ENCODE assay signal across 22 cellular contexts in genomic region chr22:44764974-44765373, GRCh38. TPM values are rescaled to one million over a fixed set of nuclear protein-coding genes. Genes with fewer than 3 reads are reported as not detected.
DNase-seq lines count a peak whose midpoint lies in the region; ATAC-seq, FAIRE-seq and TF ChIP-seq lines count a peak whose summit lies in the region.
"Had no signal": no experiment of that assay in that cellular context is flagged by ENCODE, and none has a peak within 500 bp of the region (broad histone marks: within the 10 kb centered on the region; RNA-seq: fewer than 3 reads in every experiment).

No MANE protein-coding gene starts in this region.

- H3K9me3 ChIP-seq in breast epithelium = peaks cover 0 to under 1% of the 10 kb centered on the region in 2 donors
- no peaks in the 10 kb centered on the region for H3K9me3 ChIP-seq in iPS-15b (ENCODE audit: control insufficient read depth, insufficient read depth, low read length)
- no peaks in the 10 kb centered on the region for H3K9me3 ChIP-seq in neuronal stem cell (replicated peaks in 1 of 2; ENCODE audit: control insufficient read depth in 2 of 2, insufficient read depth in 1 of 2, low read depth in 1 of 2, low read length in 2 of 2)
- H3K9me3 ChIP-seq: SJCRH30 had no signal

- TF ChIP-seq CTCF in breast epithelium (IDR thresholded peaks at IDR 0.05) (no peak), MCF 10A (IDR thresholded peaks at IDR 0.05; ENCODE audit: unreplicated experiment) (no peak), type B pancreatic cell (conservative IDR thresholded peaks at IDR 0.05) (no peak)

- CTCF ChIA-PET in MCF 10A (lab: Yijun Ruan, JAX) = no interaction called here

- H4K8ac ChIP-seq in neuronal stem cell (ENCODE audit: low read depth, low read length) = no peak overlapping the region

- no peak overlapping the region for H2BK12ac ChIP-seq in neuronal stem cell (ENCODE audit: low read length)

- no peak overlapping the region for H3K4me3 Mint-ChIP-seq in MCF 10A (ENCODE audit: unreplicated experiment)
- H3K4me3 Mint-ChIP-seq in type B pancreatic cell = no peak overlapping the region
- H3K4me3 Mint-ChIP-seq: CD4-positive, CD25-positive, alpha-beta regulatory T cell had no signal

- no peaks in the 10 kb centered on the region for H3K79me1 ChIP-seq in neuronal stem cell (ENCODE audit: low read depth, low read length)

- BruUV-seq in MCF 10A (replicated peaks; lab: Mats Ljungman, UMichigan) = no TSS peak

- H3K36me3 ChIP-seq in breast epithelium (no peaks in the 10 kb centered on the region), iPS-15b (ENCODE audit: control insufficient read depth, insufficient read depth, low read length) (peaks cover 6% of the 10 kb centered on the region), neuronal stem cell (replicated peaks in 1 of 2; ENCODE audit: control insufficient read depth in 2 of 2, insufficient read depth in 2 of 2, low read length in 2 of 2) (no peaks in the 10 kb centered on the region)
- H3K36me3 ChIP-seq: SJCRH30 had no signal

- H4K91ac ChIP-seq in neuronal stem cell (ENCODE audit: low read depth, low read length, poor library complexity) = no peak overlapping the region

- H3K4ac ChIP-seq in neuronal stem cell (ENCODE audit: low read length) = no peak overlapping the region

- H2BK15ac ChIP-seq in neuronal stem cell (ENCODE audit: low read length) = no peak overlapping the region

- H3K14ac ChIP-seq in neuronal stem cell (ENCODE audit: low read length) = peak overlapping the region; percentile 72

- H2AK5ac ChIP-seq in neuronal stem cell (ENCODE audit: low read depth, low read length) = no peak overlapping the region

- H3K4me3 ChIP-seq in breast epithelium (no peak overlapping the region), iPS-15b (ENCODE audit: low read depth, low read length) (no peak overlapping the region), neuronal stem cell (ENCODE audit: low read length in 2 of 2) (no peak overlapping the region)
- H3K4me3 ChIP-seq: K562, PC-9, SJCRH30 had no signal

- peak overlapping the region; percentile 40 to 60 for H3K27ac ChIP-seq in breast epithelium
- no peak overlapping the region for H3K27ac ChIP-seq in neuronal stem cell (replicated peaks; ENCODE audit: low read length)
- H3K27ac ChIP-seq: 22Rv1, PC-9, SJCRH30 had no signal

- FAIRE-seq in frontal cortex (lab: Jason Lieb, UNC) = no peak
- FAIRE-seq: G401.6, K562 had no signal

- no peak overlapping the region for H2BK120ac ChIP-seq in neuronal stem cell (ENCODE audit: low read depth, low read length)

- H3K4me1 ChIP-seq in breast epithelium = peaks cover 6 to 7% of the 10 kb centered on the region in 2 donors
- peaks cover 4% of the 10 kb centered on the region for H3K4me1 ChIP-seq in iPS-15b (ENCODE audit: control insufficient read depth, insufficient read depth, low read length)
- peaks cover 0 to 3% of the 10 kb centered on the region in 2 donors for H3K4me1 ChIP-seq in neuronal stem cell (ENCODE audit: control insufficient read depth in 2 of 2, insufficient read depth in 1 of 2, low read depth in 1 of 2, low read length in 2 of 2)

- no peak for ATAC-seq in HG03108 (IDR thresholded peaks at IDR 0.05; ENCODE audit: unreplicated experiment)
- ATAC-seq: K562 had no signal

- H3K4me2 ChIP-seq in neuronal stem cell (ENCODE audit: insufficient read depth, low read length, poor library complexity, severe bottlenecking) = no peak overlapping the region
- H3K4me2 ChIP-seq: PC-9 had no signal

- H3K27me3 ChIP-seq in breast epithelium (no peaks in the 10 kb centered on the region), iPS-15b (ENCODE audit: control insufficient read depth, insufficient read depth, low read length) (no peaks in the 10 kb centered on the region), neuronal stem cell (ENCODE audit: control insufficient read depth in 3 of 3, insufficient read depth in 3 of 3, low read depth in 1 of 3, low read length in 3 of 3) (peaks cover 0 to 28% (median 0%) of the 10 kb centered on the region in 3 experiments)

- no peak overlapping the region for H2BK5ac ChIP-seq in neuronal stem cell (ENCODE audit: low read length)

- no peak overlapping the region for H3K23ac ChIP-seq in neuronal stem cell (ENCODE audit: low read depth, low read length, poor library complexity)

- no peaks in the 10 kb centered on the region for H3K4me1 Mint-ChIP-seq in MCF 10A (ENCODE audit: insufficient read depth, unreplicated experiment)
- peaks cover 13% of the 10 kb centered on the region for H3K4me1 Mint-ChIP-seq in type B pancreatic cell (ENCODE audit: unreplicated experiment)
- H3K4me1 Mint-ChIP-seq: CD4-positive, CD25-positive, alpha-beta regulatory T cell had no signal

- no CpG with 5 or more reads among the region's 4 CpGs for WGBS in neuronal stem cell (ENCODE audit: extremely low coverage in 2 of 2, insufficient read length in 2 of 2, insufficient replicate concordance in 1 of 2), 2 donors

- H3K9ac ChIP-seq in iPS-15b (ENCODE audit: low read depth, low read length) (peak overlapping the region; percentile 47), neuronal stem cell (ENCODE audit: low read depth, low read length, poor library complexity) (no peak overlapping the region)

- intact Hi-C loops in breast epithelium (cut with DNase I; ENCODE audit: low total_unique reads) = no loop called here
- intact Hi-C loops in MCF 10A (cut with micrococcal nuclease) = no loop called here

- H3K36me3 Mint-ChIP-seq in MCF 10A (ENCODE audit: insufficient read depth, unreplicated experiment) (no peaks in the 10 kb centered on the region), type B pancreatic cell (peaks cover 3% of the 10 kb centered on the region)
- H3K36me3 Mint-ChIP-seq: CD4-positive, CD25-positive, alpha-beta regulatory T cell had no signal

- POLR2A ChIA-PET in MCF 10A (lab: Yijun Ruan, JAX) = no interaction called here

- peak overlapping the region; percentile 17 for H2AFZ ChIP-seq in neuronal stem cell (ENCODE audit: low read length)
- H2AFZ ChIP-seq: PC-9 had no signal

- H3K18ac ChIP-seq in neuronal stem cell (ENCODE audit: low read length) = peak overlapping the region; percentile 74

- H3K27ac Mint-ChIP-seq in MCF 10A (ENCODE audit: low read depth, unreplicated experiment) (no peak overlapping the region), type B pancreatic cell (no peak overlapping the region)
- H3K27ac Mint-ChIP-seq: CD4-positive, CD25-positive, alpha-beta regulatory T cell had no signal

- H3K9me3 Mint-ChIP-seq in MCF 10A (ENCODE audit: unreplicated experiment) = no peaks in the 10 kb centered on the region
- H3K9me3 Mint-ChIP-seq in type B pancreatic cell = no peaks in the 10 kb centered on the region

- H3K27me3 Mint-ChIP-seq in MCF 10A (ENCODE audit: insufficient read depth, unreplicated experiment) (no peaks in the 10 kb centered on the region), type B pancreatic cell (no peaks in the 10 kb centered on the region)
- H3K27me3 Mint-ChIP-seq: CD4-positive, CD25-positive, alpha-beta regulatory T cell had no signal

- DNase-seq in breast epithelium (ENCODE audit: low spot score in 2 of 2) (peak in 1 of 2 donors; percentile 58), MCF 10A (ENCODE audit: unreplicated experiment) (no peak), neuronal stem cell (ENCODE audit: low spot score) (no peak), NCI-H69 (lab: John Stamatoyannopoulos, UW) (no peak), type B pancreatic cell (ENCODE audit: extremely low spot score, unreplicated experiment) (no peak), frontal cortex (ENCODE audit: low spot score in 2 of 2) (no peak)
- DNase-seq: CD4-positive, CD25-positive, alpha-beta regulatory T cell; COR-L47; DMS 273 treated with DMSO at 0.1 percent for 48 hours; DND-41; NCI-H1048; NCI-H1436; NCI-H1930; NCI-H226; NCI-H524; PC-9 had no signal

- no peak for TF ChIP-seq POLR2A in breast epithelium (IDR thresholded peaks at IDR 0.05)

RNA-seq across cellular contexts. Expression of gene ARHGAP8, which starts 12.6 kb away (rescaled TPM):
- 10 to 100 TPM in 2 of 3 donors, 1 to 10 TPM in 1; 9.8 to 39.4 (median 32.4) TPM for total RNA-seq in breast epithelium
- total RNA-seq in MCF 10A (2022) = 10.3 and 18.6 TPM in 2 replicates
- polyA plus RNA-seq in neuronal stem cell (2013, experiment 1 of 2) = 4.1 TPM
- 4.2 TPM for polyA plus RNA-seq in neuronal stem cell (2013, experiment 2 of 2)
- total RNA-seq in type B pancreatic cell (ENCODE audit: low replicate concordance) = 18.0 and 40.3 TPM in 2 replicates
- total RNA-seq in frontal cortex = 1.2 TPM
